ENCODE assay signal across 8 cellular contexts in genomic region chr7:5692112-5692844, GRCh38.
DNase-seq lines count a peak whose midpoint lies in the region; ATAC-seq and TF ChIP-seq lines count a peak whose summit lies in the region.

No MANE protein-coding gene starts in this region.

- intact Hi-C loops in lower lobe of right lung (cut with DNase I), result no loop called here

- H3K36me3 ChIP-seq in lower lobe of right lung, result peaks cover 4% of the 10 kb centered on the region
- H3K36me3 ChIP-seq in thymus (ENCODE audit: control insufficient read depth, insufficient read depth), result peaks cover 4% of the 10 kb centered on the region

- peak; percentile 55 for DNase-seq in DMS 273 treated with DMSO at 0.1 percent for 48 hours (lab: John Stamatoyannopoulos, UW)
- DNase-seq in NCI-H69 (lab: John Stamatoyannopoulos, UW), result peak; percentile 74
- DNase-seq in choroid plexus epithelial cell (ENCODE audit: low read depth), result peak; percentile 97
- no peak for DNase-seq in lower lobe of right lung
- DNase-seq in DMS153 treated with DMSO at 0.1 percent for 48 hours (lab: John Stamatoyannopoulos, UW; ENCODE audit: unreplicated experiment), result no peak

- 90% methylated on average over 14 of the region's 14 CpGs for WGBS in thymus

- no peak for TF ChIP-seq CTCF in choroid plexus epithelial cell (conservative IDR thresholded peaks at IDR 0.05; ENCODE audit: low read depth, low read length)
- TF ChIP-seq CTCF in lower lobe of right lung (IDR thresholded peaks at IDR 0.05), result no peak

- H3K27ac ChIP-seq in lower lobe of right lung, result peak overlapping the region; percentile 84
- peak overlapping the region; percentile 68 for H3K27ac ChIP-seq in thymus (ENCODE audit: low read depth)

- H3K27me3 ChIP-seq in lower lobe of right lung (ENCODE audit: low read depth) (no peaks in the 10 kb centered on the region), thymus (ENCODE audit: control insufficient read depth, insufficient read depth) (no peaks in the 10 kb centered on the region)

- no peaks in the 10 kb centered on the region for H3K9me3 ChIP-seq in lower lobe of right lung
- no peaks in the 10 kb centered on the region for H3K9me3 ChIP-seq in thymus (ENCODE audit: control insufficient read depth)

- peak; percentile 47 to 58 for ATAC-seq in lower lobe of right lung
- no peak for ATAC-seq in HG03378 (IDR thresholded peaks at IDR 0.05; ENCODE audit: unreplicated experiment)
- no peak for ATAC-seq in GM21381 (IDR thresholded peaks at IDR 0.05; ENCODE audit: unreplicated experiment)

- peak overlapping the region; percentile 20 for H3K4me3 ChIP-seq in choroid plexus epithelial cell (ENCODE audit: low read depth, low read length)
- H3K4me3 ChIP-seq in lower lobe of right lung, result peak overlapping the region; percentile 2
- no peak overlapping the region for H3K4me3 ChIP-seq in thymus (ENCODE audit: low read length)

- H3K4me1 ChIP-seq in lower lobe of right lung, result peaks cover 99% of the 10 kb centered on the region
- peaks cover 30% of the 10 kb centered on the region for H3K4me1 ChIP-seq in thymus (ENCODE audit: control insufficient read depth, insufficient read depth, low read length)

Comparison
In these comparisons a context has a peak if more than half of its experiments do, and no peak if none do; other contexts are left out.
1. DNase-seq: peak in DMS 273 treated with DMSO at 0.1 percent for 48 hours (single experiment), NCI-H69 (single experiment) and choroid plexus epithelial cell (single experiment); none in lower lobe of right lung (single experiment) and DMS153 treated with DMSO at 0.1 percent for 48 hours (single experiment).
2. ATAC-seq: peak in lower lobe of right lung (2 of 2); none in HG03378 (single experiment) and GM21381 (single experiment).